ENCODE assay signal across 22 cellular contexts in the genomic region with DNA sequence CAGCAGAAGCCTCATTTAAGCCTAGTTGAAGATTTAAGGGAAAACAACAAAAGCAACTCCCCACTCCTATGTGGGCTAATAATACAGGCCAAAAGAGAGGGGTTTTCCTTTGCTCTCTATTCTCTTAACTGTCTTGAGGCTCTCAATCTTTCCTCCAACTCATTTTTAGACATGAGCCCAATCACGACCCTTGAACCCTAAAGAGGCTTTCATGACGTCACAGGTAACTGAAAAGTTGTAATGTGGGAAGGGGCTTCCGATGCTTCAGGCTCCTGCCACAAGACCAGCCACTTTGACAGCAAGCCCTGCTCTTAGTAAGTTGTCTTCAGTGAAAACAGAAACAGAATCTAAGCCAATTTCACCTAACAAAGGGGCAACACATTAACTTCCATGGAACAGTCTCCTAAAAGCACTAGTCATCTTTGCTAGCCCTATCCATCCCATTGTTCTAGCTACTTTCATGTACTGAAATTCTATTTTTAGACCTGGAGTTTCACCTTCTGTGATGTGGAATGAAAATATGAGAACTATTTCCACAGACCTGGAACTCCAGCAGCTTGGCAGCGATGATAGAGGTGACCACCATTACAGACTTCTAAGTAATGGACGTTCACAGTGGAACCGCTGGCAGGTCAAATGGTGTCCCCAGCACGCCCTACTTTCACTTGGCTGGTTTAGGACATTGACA. TPM values are rescaled to one million over a fixed set of nuclear protein-coding genes. Genes with fewer than 3 reads are reported as not detected.
A peak's percentile ranks its signal among the peaks of the same experiment; 100 is the strongest.
DNase-seq lines count a peak whose midpoint lies in the region; ATAC-seq, FAIRE-seq and TF ChIP-seq lines count a peak whose summit lies in the region.
"Had no signal": no experiment of that assay in that cellular context is flagged by ENCODE, and none has a peak within 500 bp of the region (broad histone marks: within the 10 kb centered on the region; RNA-seq: fewer than 3 reads in every experiment).

No MANE protein-coding gene starts in this region.

- H3K9me2 ChIP-seq in SK-N-SH: no peaks in the 10 kb centered on the region

- POLR2A ChIA-PET in SK-N-SH (lab: Yijun Ruan, JAX): no interaction called here

- H3K4me2 ChIP-seq in SK-N-SH: no peak overlapping the region
- H3K4me2 ChIP-seq in astrocyte (ENCODE audit: low read length): peak overlapping the region; percentile 60

- no peak for FAIRE-seq in astrocyte (lab: Jason Lieb, UNC)
- FAIRE-seq: GM12891, H54 had no signal

- TF ChIP-seq RAD21 in SK-N-SH (IDR thresholded peaks at IDR 0.05; ENCODE audit: low read length): no peak

- H3K4me3 Mint-ChIP-seq in astrocyte (ENCODE audit: unreplicated experiment): no peak overlapping the region
- H3K4me3 Mint-ChIP-seq: CD4-positive, alpha-beta memory T cell; HFFc6 had no signal

- TF ChIP-seq CTCF in SK-N-SH (IDR thresholded peaks at IDR 0.05) (no peak), astrocyte (IDR thresholded peaks at IDR 0.05; ENCODE audit: insufficient read depth, low read depth, low read length) (no peak), fibroblast of pulmonary artery (IDR thresholded peaks at IDR 0.05; ENCODE audit: low read length, missing control alignments) (no peak)

- H3K27ac ChIP-seq in SK-N-SH (ENCODE audit: low read depth in 2 of 2, low read length in 1 of 2) (no peak overlapping the region), astrocyte (ENCODE audit: low read depth, low read length) (peak overlapping the region; percentile 36)
- H3K27ac ChIP-seq: 22Rv1; BLaER1 treated with 17β-estradiol and CSF1 and Interleukin-3, amounts not matched to agents 10 nM and 100 nM had no signal

- no peak overlapping the region for H2AFZ ChIP-seq in SK-N-SH (ENCODE audit: low read depth)
- H2AFZ ChIP-seq in astrocyte (ENCODE audit: low read depth, low read length): no peak overlapping the region

- ATAC-seq in SK-N-SH treated with all-trans-retinoic acid at 6 μM for 48 hours: no peak

- CTCF ChIA-PET in SK-N-SH (lab: Yijun Ruan, JAX): interaction anchor here (0.8 to 3.3 kb wide), 3 partner anchors 18 to 45 kb away, joined by 3 to 14 read pairs (median 7); no protein-coding TSS in a partner anchor

- H3K79me2 ChIP-seq in SK-N-SH (ENCODE audit: insufficient read depth): peaks cover 4% of the 10 kb centered on the region; the same call in 1 of the 2 replicates
- no peaks in the 10 kb centered on the region for H3K79me2 ChIP-seq in astrocyte (ENCODE audit: insufficient read depth, low read length)

- no peaks in the 10 kb centered on the region for H3F3A ChIP-seq in SK-N-SH (replicated peaks; ENCODE audit: insufficient read depth)

- H3K9me3 Mint-ChIP-seq in astrocyte (ENCODE audit: unreplicated experiment): no peaks in the 10 kb centered on the region
- H3K9me3 Mint-ChIP-seq: CD4-positive, alpha-beta memory T cell; HFFc6 had no signal

- peaks cover 6% of the 10 kb centered on the region for H3K4me1 Mint-ChIP-seq in astrocyte (ENCODE audit: low read depth, unreplicated experiment)

- H4K20me1 ChIP-seq in SK-N-SH (ENCODE audit: insufficient read depth): no peaks in the 10 kb centered on the region
- no peaks in the 10 kb centered on the region for H4K20me1 ChIP-seq in astrocyte (ENCODE audit: insufficient read depth, low read length)
- H4K20me1 ChIP-seq: BLaER1 treated with 17β-estradiol and CSF1 and Interleukin-3, amounts not matched to agents 10 nM and 100 nM had no signal

- WGBS in SK-N-SH (ENCODE audit: low lambda C conversion rate): 91% methylated on average over 7 of the region's 7 CpGs

- no peak for TF ChIP-seq EP300 in SK-N-SH (IDR thresholded peaks at IDR 0.05; ENCODE audit: borderline replicate concordance in 1 of 2, low read depth in 1 of 2, low read length in 1 of 2)

- H3K9me3 ChIP-seq in SK-N-SH (no peaks in the 10 kb centered on the region), astrocyte (ENCODE audit: insufficient read depth, low read depth, low read length) (no peaks in the 10 kb centered on the region)
- H3K9me3 ChIP-seq: BLaER1 treated with 17β-estradiol and CSF1 and Interleukin-3, amounts not matched to agents 10 nM and 100 nM; Caco-2 had no signal

- H3K4me3 ChIP-seq in SK-N-SH (ENCODE audit: low read depth in 2 of 2, low read length in 1 of 2) (no peak overlapping the region), astrocyte (ENCODE audit: insufficient read depth, low read depth, low read length) (no peak overlapping the region), fibroblast of pulmonary artery (replicated peaks; ENCODE audit: low read depth, low read length) (no peak overlapping the region)
- H3K4me3 ChIP-seq: BLaER1 treated with 17β-estradiol and CSF1 and Interleukin-3, amounts not matched to agents 10 nM and 100 nM had no signal

- no peaks in the 10 kb centered on the region for H3K27me3 Mint-ChIP-seq in astrocyte (ENCODE audit: low read depth, unreplicated experiment)

- H3K4me1 ChIP-seq in SK-N-SH (ENCODE audit: control insufficient read depth in 1 of 2, insufficient read depth in 2 of 2, low read depth in 1 of 2, low read length in 1 of 2): peaks cover 0 to 17% of the 10 kb centered on the region in 2 experiments; a peak in 1 of 4 replicates
- H3K4me1 ChIP-seq in astrocyte (ENCODE audit: insufficient read depth, low read length): peaks cover 5% of the 10 kb centered on the region
- H3K4me1 ChIP-seq: Caco-2 had no signal

- peak overlapping the region; percentile 59 for H3K27ac Mint-ChIP-seq in astrocyte (ENCODE audit: unreplicated experiment)
- H3K27ac Mint-ChIP-seq: HFFc6 had no signal

- H3K9ac ChIP-seq in SK-N-SH (no peak overlapping the region), astrocyte (ENCODE audit: low read length) (no peak overlapping the region)
- H3K9ac ChIP-seq: BLaER1 treated with 17β-estradiol and CSF1 and Interleukin-3, amounts not matched to agents 10 nM and 100 nM had no signal

- H3K36me3 ChIP-seq in SK-N-SH (replicated peaks in 1 of 2; ENCODE audit: control insufficient read depth in 1 of 2, insufficient read depth in 2 of 2, low read length in 1 of 2): peaks cover 14 to 52% of the 10 kb centered on the region in 2 experiments
- no peaks in the 10 kb centered on the region for H3K36me3 ChIP-seq in astrocyte (ENCODE audit: insufficient read depth, low read length)
- H3K36me3 ChIP-seq: BLaER1 treated with 17β-estradiol and CSF1 and Interleukin-3, amounts not matched to agents 10 nM and 100 nM had no signal

- no peak for DNase-seq in SK-N-SH
- DNase-seq in astrocyte (ENCODE audit: low read depth): peak; percentile 75
- DNase-seq in fibroblast of pulmonary artery (ENCODE audit: low read depth): peak; percentile 33
- peak; percentile 59 for DNase-seq in renal cortical epithelial cell (ENCODE audit: low read depth)
- DNase-seq in NCI-H748 treated with DMSO at 0.1 percent for 48 hours (lab: John Stamatoyannopoulos, UW): no peak
- DNase-seq in DMS53 (lab: John Stamatoyannopoulos, UW): no peak
- no peak for DNase-seq in EL
- DNase-seq: CD4-positive, alpha-beta memory T cell; DMS 273 treated with DMSO at 0.1 percent for 48 hours; DND-41; HFFc6; Kasumi-1; MM.1S; NCI-H1048; NCI-H1417 treated with DMSO at 0.1 percent for 48 hours; NCI-H187 had no signal

- H3K36me3 Mint-ChIP-seq in astrocyte (ENCODE audit: low read depth, unreplicated experiment): peaks cover 24% of the 10 kb centered on the region
- H3K36me3 Mint-ChIP-seq: CD4-positive, alpha-beta memory T cell had no signal

- H3K27me3 ChIP-seq in SK-N-SH (ENCODE audit: insufficient read depth) (no peaks in the 10 kb centered on the region), astrocyte (ENCODE audit: insufficient read depth, low read length) (no peaks in the 10 kb centered on the region)
- H3K27me3 ChIP-seq: BLaER1 treated with 17β-estradiol and CSF1 and Interleukin-3, amounts not matched to agents 10 nM and 100 nM had no signal

TF ChIP-seq in SK-N-SH, 30 proteins besides CTCF, POLR2A, EP300 and RAD21:
- TF ChIP-seq MEF2A (IDR thresholded peaks at IDR 0.05; ENCODE audit: borderline replicate concordance, low read depth) (peak; percentile 35; the same call in 1 of the 2 replicates), POLR2AphosphoS5 (IDR thresholded peaks at IDR 0.05; ENCODE audit: low read depth, low read length) (no peak)

TF ChIP-seq in SK-N-SH treated with all-trans-retinoic acid at 6 μM for 48 hours, 23 proteins besides CTCF, POLR2A, EP300 and RAD21 (continues in another document):
- TF ChIP-seq, protein P1, sequence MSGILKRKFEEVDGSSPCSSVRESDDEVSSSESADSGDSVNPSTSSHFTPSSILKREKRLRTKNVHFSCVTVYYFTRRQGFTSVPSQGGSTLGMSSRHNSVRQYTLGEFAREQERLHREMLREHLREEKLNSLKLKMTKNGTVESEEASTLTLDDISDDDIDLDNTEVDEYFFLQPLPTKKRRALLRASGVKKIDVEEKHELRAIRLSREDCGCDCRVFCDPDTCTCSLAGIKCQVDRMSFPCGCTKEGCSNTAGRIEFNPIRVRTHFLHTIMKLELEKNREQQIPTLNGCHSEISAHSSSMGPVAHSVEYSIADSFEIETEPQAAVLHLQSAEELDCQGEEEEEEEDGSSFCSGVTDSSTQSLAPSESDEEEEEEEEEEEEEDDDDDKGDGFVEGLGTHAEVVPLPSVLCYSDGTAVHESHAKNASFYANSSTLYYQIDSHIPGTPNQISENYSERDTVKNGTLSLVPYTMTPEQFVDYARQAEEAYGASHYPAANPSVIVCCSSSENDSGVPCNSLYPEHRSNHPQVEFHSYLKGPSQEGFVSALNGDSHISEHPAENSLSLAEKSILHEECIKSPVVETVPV (CRISPR knock-in tag; IDR thresholded peaks at IDR 0.05): no peak
- TF ChIP-seq, protein P2, sequence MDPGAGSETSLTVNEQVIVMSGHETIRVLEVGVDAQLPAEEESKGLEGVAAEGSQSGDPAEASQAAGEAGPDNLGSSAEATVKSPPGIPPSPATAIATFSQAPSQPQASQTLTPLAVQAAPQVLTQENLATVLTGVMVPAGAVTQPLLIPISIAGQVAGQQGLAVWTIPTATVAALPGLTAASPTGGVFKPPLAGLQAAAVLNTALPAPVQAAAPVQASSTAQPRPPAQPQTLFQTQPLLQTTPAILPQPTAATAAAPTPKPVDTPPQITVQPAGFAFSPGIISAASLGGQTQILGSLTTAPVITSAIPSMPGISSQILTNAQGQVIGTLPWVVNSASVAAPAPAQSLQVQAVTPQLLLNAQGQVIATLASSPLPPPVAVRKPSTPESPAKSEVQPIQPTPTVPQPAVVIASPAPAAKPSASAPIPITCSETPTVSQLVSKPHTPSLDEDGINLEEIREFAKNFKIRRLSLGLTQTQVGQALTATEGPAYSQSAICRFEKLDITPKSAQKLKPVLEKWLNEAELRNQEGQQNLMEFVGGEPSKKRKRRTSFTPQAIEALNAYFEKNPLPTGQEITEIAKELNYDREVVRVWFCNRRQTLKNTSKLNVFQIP (CRISPR knock-in tag; IDR thresholded peaks at IDR 0.05; ENCODE audit: borderline replicate concordance, low read depth): no peak
- TF ChIP-seq TOX (CRISPR knock-in tag; IDR thresholded peaks at IDR 0.05; ENCODE audit: borderline replicate concordance) (no peak), ZNF565 (CRISPR knock-in tag; conservative IDR thresholded peaks at IDR 0.05; ENCODE audit: low read depth) (no peak), ARNTL (CRISPR knock-in tag; IDR thresholded peaks at IDR 0.05; ENCODE audit: borderline replicate concordance, low read depth) (no peak), BACH2 (CRISPR knock-in tag; IDR thresholded peaks at IDR 0.05; ENCODE audit: borderline replicate concordance) (no peak)

RNA-seq across cellular contexts. Expression of a gene that starts 36.3 kb away (rescaled TPM):
- polyA plus RNA-seq in SK-N-SH (2012; rRNA removed): 19.2 and 20.1 TPM in 2 replicates
- polyA plus RNA-seq in SK-N-SH (2012; cell fraction: cytosol; rRNA removed): 9.8 and 15.5 TPM in 2 replicates
- 18.7 and 21.3 TPM in 2 replicates for polyA plus RNA-seq in SK-N-SH (2012; cell fraction: nucleus; rRNA removed)
- total RNA-seq in astrocyte: 16.5 and 21.9 TPM in 2 replicates
- 10.4 and 20.0 TPM in 2 replicates for total RNA-seq in renal cortical epithelial cell

Comparison
In these comparisons a context has a peak if more than half of its experiments do, and no peak if none do; other contexts are left out.
1. DNase-seq: peak in astrocyte (single experiment), fibroblast of pulmonary artery (single experiment) and renal cortical epithelial cell (single experiment); none in SK-N-SH (single experiment), NCI-H748 treated with DMSO at 0.1 percent for 48 hours (single experiment), DMS53 (single experiment) and EL (single experiment).